Comparison of ENCODE assay signal across 1 cellular context in genomic region chr3:43621406-43621973, GRCh38.
A peak's percentile ranks its signal among the peaks of the same experiment; 100 is the strongest.
TF ChIP-seq lines count a peak whose summit lies in the region.

No MANE protein-coding gene starts in this region.

TF ChIP-seq in GM12878, 131 proteins besides CTCF, POLR2A, EP300 and RAD21 (continued from another document):
- TF ChIP-seq, protein P1, sequence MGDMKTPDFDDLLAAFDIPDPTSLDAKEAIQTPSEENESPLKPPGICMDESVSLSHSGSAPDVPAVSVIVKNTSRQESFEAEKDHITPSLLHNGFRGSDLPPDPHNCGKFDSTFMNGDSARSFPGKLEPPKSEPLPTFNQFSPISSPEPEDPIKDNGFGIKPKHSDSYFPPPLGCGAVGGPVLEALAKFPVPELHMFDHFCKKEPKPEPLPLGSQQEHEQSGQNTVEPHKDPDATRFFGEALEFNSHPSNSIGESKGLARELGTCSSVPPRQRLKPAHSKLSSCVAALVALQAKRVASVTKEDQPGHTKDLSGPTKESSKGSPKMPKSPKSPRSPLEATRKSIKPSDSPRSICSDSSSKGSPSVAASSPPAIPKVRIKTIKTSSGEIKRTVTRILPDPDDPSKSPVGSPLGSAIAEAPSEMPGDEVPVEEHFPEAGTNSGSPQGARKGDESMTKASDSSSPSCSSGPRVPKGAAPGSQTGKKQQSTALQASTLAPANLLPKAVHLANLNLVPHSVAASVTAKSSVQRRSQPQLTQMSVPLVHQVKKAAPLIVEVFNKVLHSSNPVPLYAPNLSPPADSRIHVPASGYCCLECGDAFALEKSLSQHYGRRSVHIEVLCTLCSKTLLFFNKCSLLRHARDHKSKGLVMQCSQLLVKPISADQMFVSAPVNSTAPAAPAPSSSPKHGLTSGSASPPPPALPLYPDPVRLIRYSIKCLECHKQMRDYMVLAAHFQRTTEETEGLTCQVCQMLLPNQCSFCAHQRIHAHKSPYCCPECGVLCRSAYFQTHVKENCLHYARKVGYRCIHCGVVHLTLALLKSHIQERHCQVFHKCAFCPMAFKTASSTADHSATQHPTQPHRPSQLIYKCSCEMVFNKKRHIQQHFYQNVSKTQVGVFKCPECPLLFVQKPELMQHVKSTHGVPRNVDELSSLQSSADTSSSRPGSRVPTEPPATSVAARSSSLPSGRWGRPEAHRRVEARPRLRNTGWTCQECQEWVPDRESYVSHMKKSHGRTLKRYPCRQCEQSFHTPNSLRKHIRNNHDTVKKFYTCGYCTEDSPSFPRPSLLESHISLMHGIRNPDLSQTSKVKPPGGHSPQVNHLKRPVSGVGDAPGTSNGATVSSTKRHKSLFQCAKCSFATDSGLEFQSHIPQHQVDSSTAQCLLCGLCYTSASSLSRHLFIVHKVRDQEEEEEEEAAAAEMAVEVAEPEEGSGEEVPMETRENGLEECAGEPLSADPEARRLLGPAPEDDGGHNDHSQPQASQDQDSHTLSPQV (IDR thresholded peaks at IDR 0.05) = no peak
- TF ChIP-seq POLR2AphosphoS5 (IDR thresholded peaks at IDR 0.05; ENCODE audit: low read length) (no peak), STAT3 (IDR thresholded peaks at IDR 0.05; ENCODE audit: low read depth, low read length) (no peak), YY1 (IDR thresholded peaks at IDR 0.05; ENCODE audit: low read depth, low read length) (no peak), IKZF2 (IDR thresholded peaks at IDR 0.05) (peak; percentile 53 to 64), HDGF (IDR thresholded peaks at IDR 0.05) (peak; percentile 54; the same call in 1 of the 2 replicates), ESRRA (IDR thresholded peaks at IDR 0.05; ENCODE audit: low read length) (no peak), CBX5 (IDR thresholded peaks at IDR 0.05; ENCODE audit: low read depth) (no peak), MEF2B (IDR thresholded peaks at IDR 0.05; ENCODE audit: partially characterized antibody, poor library complexity, severe bottlenecking) (peak; percentile 24), BHLHE40 (IDR thresholded peaks at IDR 0.05; ENCODE audit: borderline replicate concordance in 1 of 2, low read depth in 2 of 2, low read length in 1 of 2) (0 out of 4 replicates have a peak, but pooled peaks of 1 of the 2 experiments have one; percentile 2)
- TF ChIP-seq, protein P2, sequence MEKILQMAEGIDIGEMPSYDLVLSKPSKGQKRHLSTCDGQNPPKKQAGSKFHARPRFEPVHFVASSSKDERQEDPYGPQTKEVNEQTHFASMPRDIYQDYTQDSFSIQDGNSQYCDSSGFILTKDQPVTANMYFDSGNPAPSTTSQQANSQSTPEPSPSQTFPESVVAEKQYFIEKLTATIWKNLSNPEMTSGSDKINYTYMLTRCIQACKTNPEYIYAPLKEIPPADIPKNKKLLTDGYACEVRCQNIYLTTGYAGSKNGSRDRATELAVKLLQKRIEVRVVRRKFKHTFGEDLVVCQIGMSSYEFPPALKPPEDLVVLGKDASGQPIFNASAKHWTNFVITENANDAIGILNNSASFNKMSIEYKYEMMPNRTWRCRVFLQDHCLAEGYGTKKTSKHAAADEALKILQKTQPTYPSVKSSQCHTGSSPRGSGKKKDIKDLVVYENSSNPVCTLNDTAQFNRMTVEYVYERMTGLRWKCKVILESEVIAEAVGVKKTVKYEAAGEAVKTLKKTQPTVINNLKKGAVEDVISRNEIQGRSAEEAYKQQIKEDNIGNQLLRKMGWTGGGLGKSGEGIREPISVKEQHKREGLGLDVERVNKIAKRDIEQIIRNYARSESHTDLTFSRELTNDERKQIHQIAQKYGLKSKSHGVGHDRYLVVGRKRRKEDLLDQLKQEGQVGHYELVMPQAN (conservative IDR thresholded peaks at IDR 0.05) = peak; percentile 44; the same call in 1 of the 2 replicates
